1 cellular context compared by ENCODE assay signal in the genomic region with DNA sequence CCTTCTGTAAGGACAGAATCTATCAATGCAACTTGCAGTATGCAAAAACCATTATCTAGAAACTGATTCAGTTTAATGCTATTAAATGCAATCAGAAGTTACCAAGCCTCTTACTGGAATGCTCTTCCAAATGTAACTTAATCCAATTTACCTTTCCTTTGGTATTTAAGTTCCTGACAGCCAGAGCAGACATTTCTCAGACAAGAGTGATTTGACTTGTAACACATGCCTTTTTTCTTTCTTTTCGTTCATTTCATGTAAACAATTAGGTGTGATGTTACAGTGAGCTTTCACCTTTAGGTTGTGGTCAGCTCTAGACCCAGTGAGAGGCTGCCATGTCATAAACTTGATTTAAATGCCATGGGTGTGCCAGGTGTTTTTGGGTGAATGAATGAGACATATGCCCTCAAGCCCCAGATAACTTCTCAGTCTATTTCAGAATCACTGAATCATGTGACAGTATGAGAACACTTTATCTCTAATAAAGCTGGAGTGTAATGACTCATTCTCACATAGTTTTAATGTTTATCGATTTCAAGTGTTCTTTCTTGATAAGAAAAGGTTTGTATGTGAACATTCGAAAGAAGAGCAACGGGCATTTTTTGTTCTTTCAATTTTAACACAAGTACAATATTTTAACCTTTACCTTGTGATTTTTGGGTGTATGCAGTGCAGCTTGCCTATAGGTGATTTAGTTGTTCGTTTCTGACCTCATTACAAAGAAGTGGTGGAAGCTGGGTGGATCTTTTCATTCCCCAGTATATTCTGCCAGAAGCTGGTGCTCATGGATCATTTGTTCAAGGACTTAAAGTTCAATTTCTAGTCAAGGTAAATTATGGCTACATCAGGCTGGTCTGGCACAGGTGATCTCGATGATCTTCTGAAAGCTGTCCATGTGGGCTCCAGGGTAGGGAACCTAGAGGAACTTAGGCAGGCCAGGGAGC.
TF ChIP-seq lines count a peak whose summit lies in the region.

No MANE protein-coding gene starts in this region.

TF ChIP-seq in HepG2, 621 proteins besides CTCF, POLR2A, EP300 and RAD21 (continued from another document):
- no peak for TF ChIP-seq DPF2 (CRISPR knock-in tag; IDR thresholded peaks at IDR 0.05; ENCODE audit: borderline replicate concordance, low read depth)
- no peak for TF ChIP-seq HDAC1 (CRISPR knock-in tag; IDR thresholded peaks at IDR 0.05)
- TF ChIP-seq TBL1XR1 (IDR thresholded peaks at IDR 0.05; ENCODE audit: borderline replicate concordance, low read length, partially characterized antibody) = no peak
- no peak for TF ChIP-seq PLRG1 (conservative IDR thresholded peaks at IDR 0.05)
- TF ChIP-seq ZFP36L2 (CRISPR knock-in tag; IDR thresholded peaks at IDR 0.05) = no peak
- TF ChIP-seq ATF2 (CRISPR knock-in tag; IDR thresholded peaks at IDR 0.05) = no peak
- TF ChIP-seq, protein P1, sequence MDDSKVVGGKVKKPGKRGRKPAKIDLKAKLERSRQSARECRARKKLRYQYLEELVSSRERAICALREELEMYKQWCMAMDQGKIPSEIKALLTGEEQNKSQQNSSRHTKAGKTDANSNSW (CRISPR knock-in tag; IDR thresholded peaks at IDR 0.05; ENCODE audit: borderline replicate concordance) = no peak
